Comparison of ENCODE assay signal across 8 cellular contexts in genomic region chr9:91117959-91118651, GRCh38.
DNase-seq lines count a peak whose midpoint lies in the region; ATAC-seq and TF ChIP-seq lines count a peak whose summit lies in the region.

No MANE protein-coding gene starts in this region.

- H3K9me3 Mint-ChIP-seq in WTC11, result peaks cover 19% of the 10 kb centered on the region

- H3K4me1 Mint-ChIP-seq in WTC11, result peaks cover 25% of the 10 kb centered on the region

- H3K4me1 ChIP-seq in cardiac muscle cell (ENCODE audit: low read depth), result peaks cover 24% of the 10 kb centered on the region

- DNase-seq in DMS79 (lab: John Stamatoyannopoulos, UW) (peak; percentile 92), WTC11 (ENCODE audit: low spot score) (peak; percentile 70), cardiac muscle cell (ENCODE audit: low read depth in 1 of 2, low spot score in 1 of 2) (peak; percentile 83 to 92), nucleus accumbens (lab: John Stamatoyannopoulos, UW) (peak in 50 of 56 donors; percentile 9 to 80 (median 34)), T-helper 1 cell (no peak), T-helper 9 cell (no peak)
- no peak for DNase-seq in stimulated activated CD4-positive, alpha-beta T cell treated with anti-CD3 and anti-CD28 coated beads, Interleukin-4, amount 100 ng/mL, for 4 hours

- POLR2A ChIA-PET in WTC11 (lab: Charles Lee), result no interaction called here

- CTCF ChIA-PET in WTC11 (lab: Charles Lee), result no interaction called here

- peak overlapping the region; percentile 70 for H3K27ac ChIP-seq in cardiac muscle cell

- H3K4me3 ChIP-seq in cardiac muscle cell, result no peak overlapping the region

- H3K36me3 Mint-ChIP-seq in WTC11, result peaks cover 23% of the 10 kb centered on the region

- no peak for TF ChIP-seq CTCF in WTC11 (IDR thresholded peaks at IDR 0.05)
- TF ChIP-seq CTCF in cardiac muscle cell (IDR thresholded peaks at IDR 0.05; ENCODE audit: low read depth, low read length), result no peak

- no peaks in the 10 kb centered on the region for H3K36me3 ChIP-seq in cardiac muscle cell

- H3K27ac Mint-ChIP-seq in WTC11, result peak overlapping the region; percentile 82

- H3K9me3 ChIP-seq in cardiac muscle cell (ENCODE audit: low read depth), result no peaks in the 10 kb centered on the region

- H3K27me3 Mint-ChIP-seq in WTC11 (ENCODE audit: low read depth), result no peaks in the 10 kb centered on the region; the same call in 1 of the 2 replicates

- H3K4me3 Mint-ChIP-seq in WTC11, result peak overlapping the region; percentile 22

- no peaks in the 10 kb centered on the region for H3K27me3 ChIP-seq in cardiac muscle cell

- ATAC-seq in WTC11 (peak; percentile 91), GM21619 (IDR thresholded peaks at IDR 0.05; ENCODE audit: unreplicated experiment) (no peak)

TF ChIP-seq in WTC11, 78 proteins besides CTCF, POLR2A, EP300 and RAD21 (continues in another document):
- TF ChIP-seq PRDM15 (CRISPR knock-in tag; IDR thresholded peaks at IDR 0.05) (no peak), E2F4 (CRISPR knock-in tag; IDR thresholded peaks at IDR 0.05; ENCODE audit: borderline replicate concordance, low read depth) (no peak), ATF1 (CRISPR knock-in tag; IDR thresholded peaks at IDR 0.05) (no peak), ZNF532 (CRISPR knock-in tag; IDR thresholded peaks at IDR 0.05; ENCODE audit: borderline replicate concordance) (no peak), SMAD4 (CRISPR knock-in tag; IDR thresholded peaks at IDR 0.05) (no peak), AFF4 (CRISPR knock-in tag; IDR thresholded peaks at IDR 0.05; ENCODE audit: borderline replicate concordance) (no peak), MYBL2 (CRISPR knock-in tag; IDR thresholded peaks at IDR 0.05) (0 out of 2 replicates have a peak, but pooled peaks have one; percentile 28), ZNF423 (CRISPR knock-in tag; IDR thresholded peaks at IDR 0.05) (no peak), MAX (CRISPR knock-in tag; IDR thresholded peaks at IDR 0.05) (peak; percentile 65), USF2 (CRISPR knock-in tag; IDR thresholded peaks at IDR 0.05) (peak; percentile 78), USF1 (CRISPR knock-in tag; IDR thresholded peaks at IDR 0.05) (peak; percentile 72; the same call in 1 of the 2 replicates)

Comparison
In these comparisons a context has a peak if more than half of its experiments do, and no peak if none do; other contexts are left out.
1. DNase-seq: peak in DMS79 (single experiment), WTC11 (single experiment), cardiac muscle cell (2 of 2) and nucleus accumbens (50 of 56); none in T-helper 1 cell (0 of 5), T-helper 9 cell (single experiment) and stimulated activated CD4-positive, alpha-beta T cell treated with anti-CD3 and anti-CD28 coated beads, Interleukin-4, amount 100 ng/mL, for 4 hours (0 of 2).